9 cellular contexts compared by ENCODE assay signal in genomic region chr1:177142013-177142412, GRCh38. TPM values are rescaled to one million over a fixed set of nuclear protein-coding genes. Genes with fewer than 3 reads are reported as not detected.
"Had no signal": no experiment of that assay in that cellular context is flagged by ENCODE, and none has a peak within 500 bp of the region (broad histone marks: within the 10 kb centered on the region; RNA-seq: fewer than 3 reads in every experiment).

No MANE protein-coding gene starts in this region.

- H3K9ac ChIP-seq: GM23248 had no signal

- DNase-seq: GM23248, GOT3, H9, HCEC 1CT, Kasumi-1, KG1 had no signal

- H3K4me3 ChIP-seq: GM23248 had no signal

- FAIRE-seq: H54 had no signal

- H3K27ac ChIP-seq: GM23248, HL-60 had no signal

- H2AFZ ChIP-seq: GM23248 had no signal

RNA-seq across cellular contexts. Expression of gene ASTN1, which starts 22.5 kb away (rescaled TPM):
- total RNA-seq: GM23248 had no signal
- polyA plus RNA-seq: GM23248, IgD-negative memory B cell had no signal

RNA-seq across cellular contexts. Expression of gene BRINP2, which starts 28.7 kb away (rescaled TPM):
- total RNA-seq: GM23248, H9 had no signal
- polyA plus RNA-seq: IgD-negative memory B cell had no signal
